22 cellular contexts compared by ENCODE assay signal in genomic region chr1:63068626-63069025, GRCh38.
"Had no signal": no experiment of that assay in that cellular context is flagged by ENCODE, and none has a peak within 500 bp of the region (broad histone marks: within the 10 kb centered on the region; RNA-seq: fewer than 3 reads in every experiment).

No MANE protein-coding gene starts in this region.

- H3K27ac ChIP-seq: hepatocyte, left lung, spleen, thoracic aorta, vagina had no signal

- DNase-seq: activated CD4-positive, alpha-beta T cell treated with anti-CD3 and anti-CD28 coated beads for 4 hours; activated CD4-positive, alpha-beta T cell treated with anti-CD3 and anti-CD28 coated beads, Interleukin-2, amount 50 U/mL, for 48 hours; activated CD4-positive, CD25-positive, alpha-beta regulatory T cell; activated effector memory CD4-positive, alpha-beta T cell treated with Interleukin-2 at 50 U/mL for 16 hours; activated naive CD4-positive, alpha-beta T cell treated with anti-CD3 and anti-CD28 coated beads for 36 hours; activated naive CD8-positive, alpha-beta T cell treated with anti-CD3 and anti-CD28 coated beads, Interleukin-2, amount 10 ng/mL, durations not matched to agents 7 days and 5 days; activated T-cell treated with anti-CD3 and anti-CD28 coated beads, Interleukin-2, amount 50 U/mL, for 72 hours; amniotic stem cell; erythroblast; glutamatergic neuron; immature natural killer cell; left lung; naive thymus-derived CD8-positive, alpha-beta T cell; spleen; stimulated activated CD4-positive, alpha-beta T cell treated with anti-CD3 and anti-CD28 coated beads, Interleukin-4, amount 100 ng/mL, for 1 hour; stimulated activated naive CD4-positive, alpha-beta T cell treated with Interleukin-2 at 50 U/mL for 16 hours had no signal

- ATAC-seq: activated T-cell treated with anti-CD3 and anti-CD28 coated beads, Interleukin-2, amount 50 U/mL, for 72 hours; left lung; naive thymus-derived CD8-positive, alpha-beta T cell had no signal

- H3K36me3 Mint-ChIP-seq: activated naive CD8-positive, alpha-beta T cell treated with anti-CD3 and anti-CD28 coated beads, Interleukin-2, amount 10 ng/mL, durations not matched to agents 7 days and 5 days; immature natural killer cell; mesothelial cell of epicardium; naive thymus-derived CD8-positive, alpha-beta T cell; type B pancreatic cell had no signal

- FAIRE-seq: frontal cortex had no signal

- H3K27ac Mint-ChIP-seq: activated naive CD4-positive, alpha-beta T cell treated with anti-CD3 and anti-CD28 coated beads for 36 hours; activated naive CD8-positive, alpha-beta T cell treated with anti-CD3 and anti-CD28 coated beads, Interleukin-2, amount 10 ng/mL, durations not matched to agents 7 days and 5 days; activated T-cell treated with anti-CD3 and anti-CD28 coated beads, Interleukin-2, amount 50 U/mL, for 72 hours; immature natural killer cell; mesothelial cell of epicardium; type B pancreatic cell had no signal

- H3K9me3 ChIP-seq: left lung, spleen, thoracic aorta, vagina had no signal

- H3K27me3 ChIP-seq: vagina had no signal

- H3K4me3 ChIP-seq: hepatocyte, left lung, spleen, thoracic aorta, vagina had no signal

- H2AFZ ChIP-seq: hepatocyte had no signal

- H3K36me3 ChIP-seq: left lung, spleen, thoracic aorta, vagina had no signal

- H3K4me2 ChIP-seq: hepatocyte had no signal

- H3K9me3 Mint-ChIP-seq: activated naive CD4-positive, alpha-beta T cell treated with anti-CD3 and anti-CD28 coated beads for 36 hours; activated naive CD8-positive, alpha-beta T cell treated with anti-CD3 and anti-CD28 coated beads, Interleukin-2, amount 10 ng/mL, durations not matched to agents 7 days and 5 days; activated T-cell treated with anti-CD3 and anti-CD28 coated beads, Interleukin-2, amount 50 U/mL, for 72 hours; naive thymus-derived CD8-positive, alpha-beta T cell; type B pancreatic cell had no signal

- H3K4me1 ChIP-seq: left lung, spleen, vagina had no signal

- H3K4me1 Mint-ChIP-seq: activated naive CD8-positive, alpha-beta T cell treated with anti-CD3 and anti-CD28 coated beads, Interleukin-2, amount 10 ng/mL, durations not matched to agents 7 days and 5 days; immature natural killer cell; mesothelial cell of epicardium; naive thymus-derived CD8-positive, alpha-beta T cell had no signal

- H3K4me3 Mint-ChIP-seq: activated naive CD4-positive, alpha-beta T cell treated with anti-CD3 and anti-CD28 coated beads for 36 hours; activated naive CD8-positive, alpha-beta T cell treated with anti-CD3 and anti-CD28 coated beads, Interleukin-2, amount 10 ng/mL, durations not matched to agents 7 days and 5 days; activated T-cell treated with anti-CD3 and anti-CD28 coated beads, Interleukin-2, amount 50 U/mL, for 72 hours; immature natural killer cell; mesothelial cell of epicardium; naive thymus-derived CD8-positive, alpha-beta T cell; type B pancreatic cell had no signal

- H3K79me2 ChIP-seq: hepatocyte had no signal
